8 cellular contexts compared by ENCODE assay signal in genomic region chr9:33044677-33045282, GRCh38. TPM values are rescaled to one million over a fixed set of nuclear protein-coding genes. Genes with fewer than 3 reads are reported as not detected.
DNase-seq lines count a peak whose midpoint lies in the region; ATAC-seq and TF ChIP-seq lines count a peak whose summit lies in the region.

No MANE protein-coding gene starts in this region.

- H3K9me3 ChIP-seq in DOHH2 (ENCODE audit: control insufficient read depth, insufficient read depth, low read length) (no peaks in the 10 kb centered on the region), skeletal muscle satellite cell (replicated peaks; ENCODE audit: low read length) (no peaks in the 10 kb centered on the region)

- H3K79me2 ChIP-seq in DOHH2 (ENCODE audit: control insufficient read depth, low read length): no peaks in the 10 kb centered on the region

- H3K4me2 ChIP-seq in DOHH2 (ENCODE audit: low read length) (peak overlapping the region; percentile 90), skeletal muscle satellite cell (ENCODE audit: low read length) (peak overlapping the region; percentile 89)

- peaks cover 45% of the 10 kb centered on the region for H3K36me3 ChIP-seq in DOHH2 (ENCODE audit: control insufficient read depth, low read length)
- peaks cover 24% of the 10 kb centered on the region for H3K36me3 ChIP-seq in skeletal muscle satellite cell (ENCODE audit: insufficient read depth, low read length)

- peak overlapping the region; percentile 56 for H3K27ac ChIP-seq in DOHH2 (ENCODE audit: low read depth, low read length)

- H3K9me2 ChIP-seq in DOHH2 (replicated peaks; ENCODE audit: control insufficient read depth, low read length): no peaks in the 10 kb centered on the region

- H3K4me3 ChIP-seq in DOHH2 (ENCODE audit: low read length): peak overlapping the region; percentile 78
- H3K4me3 ChIP-seq in iPS-11a (ENCODE audit: low read depth, low read length): peak overlapping the region; percentile 20
- H3K4me3 ChIP-seq in skeletal muscle satellite cell (ENCODE audit: low read length): peak overlapping the region; percentile 77

- H3F3A ChIP-seq in DOHH2 (ENCODE audit: control insufficient read depth, insufficient read depth): peaks cover 46% of the 10 kb centered on the region

- H3K4me1 ChIP-seq in DOHH2 (ENCODE audit: control insufficient read depth, low read length): peaks cover 22% of the 10 kb centered on the region
- H3K4me1 ChIP-seq in skeletal muscle satellite cell (ENCODE audit: control insufficient read depth, insufficient read depth, low read length): peaks cover 12% of the 10 kb centered on the region

- ATAC-seq in HG02610 (IDR thresholded peaks at IDR 0.05; ENCODE audit: unreplicated experiment): no peak

- peak; percentile 23 for TF ChIP-seq CTCF in DOHH2 (IDR thresholded peaks at IDR 0.05; ENCODE audit: low read depth, low read length, poor library complexity, severe bottlenecking)

- H3K27me3 ChIP-seq in DOHH2 (ENCODE audit: control insufficient read depth, low read length): no peaks in the 10 kb centered on the region
- no peaks in the 10 kb centered on the region for H3K27me3 ChIP-seq in skeletal muscle satellite cell (ENCODE audit: control insufficient read depth, insufficient read depth, low read length)

- peak overlapping the region; percentile 84 for H3K9ac ChIP-seq in skeletal muscle satellite cell (ENCODE audit: low read depth, low read length)

- peak; percentile 25 for DNase-seq in NCI-H1092 (lab: John Stamatoyannopoulos, UW)
- peak; percentile 30 for DNase-seq in amniotic epithelial cell (ENCODE audit: low read depth)
- no peak for DNase-seq in SIG-M5 (lab: John Stamatoyannopoulos, UW)
- no peak for DNase-seq in amniotic stem cell (lab: John Stamatoyannopoulos, UW)

- no peaks in the 10 kb centered on the region for H4K20me1 ChIP-seq in DOHH2 (ENCODE audit: control insufficient read depth, insufficient read depth, low read depth, low read length)

RNA-seq across cellular contexts. Expression of gene DNAJA1, which starts 19.7 kb away (rescaled TPM):
- total RNA-seq in skeletal muscle satellite cell (2012; rRNA removed): 65.5 and 79.3 TPM in 2 replicates

RNA-seq across cellular contexts. Expression of gene SMU1, which starts 31.7 kb away (rescaled TPM):
- total RNA-seq in skeletal muscle satellite cell (2012; rRNA removed): 22.1 and 23.6 TPM in 2 replicates

RNA-seq across cellular contexts. Expression of gene APTX, which starts 43.4 kb away (rescaled TPM):
- total RNA-seq in skeletal muscle satellite cell (2012; rRNA removed): 37.8 and 38.5 TPM in 2 replicates

Comparison
In these comparisons a context has a peak if more than half of its experiments do, and no peak if none do; other contexts are left out.
1. H3K4me3 ChIP-seq: peak in every context shown above with its lines; median percentile 78 in DOHH2; 77 in skeletal muscle satellite cell; 20 in iPS-11a.
2. DNase-seq: peak in NCI-H1092 (single experiment) and amniotic epithelial cell (single experiment); none in SIG-M5 (single experiment) and amniotic stem cell (single experiment).